Comparison of ENCODE assay signal across 19 cellular contexts in the genomic region with DNA sequence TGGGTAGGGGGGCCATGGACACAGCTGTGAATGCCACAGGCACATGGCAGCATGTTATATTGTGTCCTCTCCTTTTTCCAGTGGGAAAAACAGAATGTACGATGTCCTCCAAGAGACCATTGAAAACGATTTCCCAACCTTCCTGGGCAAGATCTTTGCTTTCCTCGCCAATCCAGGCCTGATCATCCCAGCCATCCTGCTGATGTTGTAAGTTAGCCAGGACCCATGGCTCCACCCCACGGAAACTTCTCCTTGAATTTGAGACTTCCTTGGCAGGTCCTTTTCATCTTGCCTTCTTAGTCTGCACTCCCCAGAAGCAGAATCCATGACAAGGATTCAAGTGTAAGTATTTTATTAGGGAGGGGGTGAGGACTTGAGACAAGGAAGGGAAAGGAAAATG. TPM values are rescaled to one million over a fixed set of nuclear protein-coding genes. Genes with fewer than 3 reads are reported as not detected.
DNase-seq lines count a peak whose midpoint lies in the region; ATAC-seq and TF ChIP-seq lines count a peak whose summit lies in the region.
"Had no signal": no experiment of that assay in that cellular context is flagged by ENCODE, and none has a peak within 500 bp of the region (broad histone marks: within the 10 kb centered on the region; RNA-seq: fewer than 3 reads in every experiment).

No MANE protein-coding gene starts in this region.

- POLR2A ChIA-PET in SK-N-SH (lab: Yijun Ruan, JAX), result no interaction called here

- no peak overlapping the region for H3K9ac ChIP-seq in SK-N-SH
- H3K9ac ChIP-seq: KMS-11 had no signal

- no peak for TF ChIP-seq CTCF in fibroblast of mammary gland (conservative IDR thresholded peaks at IDR 0.05; ENCODE audit: control insufficient read depth, insufficient read depth, low read depth, low read length)
- no peak for TF ChIP-seq CTCF in psoas muscle (IDR thresholded peaks at IDR 0.05)
- TF ChIP-seq CTCF in SK-N-SH (IDR thresholded peaks at IDR 0.05), result no peak

- H2AFZ ChIP-seq in SK-N-SH (ENCODE audit: low read depth), result no peak overlapping the region
- H2AFZ ChIP-seq: PC-9 had no signal

- H3K27me3 ChIP-seq in right cardiac atrium (ENCODE audit: control insufficient read depth, insufficient read depth) (no peaks in the 10 kb centered on the region), psoas muscle (ENCODE audit: insufficient read depth in 3 of 3, low read length in 2 of 3) (no peaks in the 10 kb centered on the region), aorta (ENCODE audit: control insufficient read depth in 1 of 2, insufficient read depth in 2 of 2, low read length in 1 of 2) (no peaks in the 10 kb centered on the region), SK-N-SH (ENCODE audit: insufficient read depth) (no peaks in the 10 kb centered on the region; the same call in 1 of the 2 replicates)
- H3K27me3 ChIP-seq: SJCRH30 had no signal

- H3K4me3 ChIP-seq in fibroblast of mammary gland (ENCODE audit: control insufficient read depth, low read depth, low read length) (no peak overlapping the region), right cardiac atrium (ENCODE audit: low read length) (no peak overlapping the region), psoas muscle (no peak overlapping the region), aorta (ENCODE audit: low read length in 2 of 2) (no peak overlapping the region), SK-N-SH (ENCODE audit: low read depth in 2 of 2, low read length in 1 of 2) (no peak overlapping the region)
- H3K4me3 ChIP-seq: PC-9, SJCRH30 had no signal

- H3K27ac ChIP-seq in right cardiac atrium (ENCODE audit: low read length) (no peak overlapping the region), psoas muscle (no peak overlapping the region), aorta (ENCODE audit: low read depth in 1 of 2, low read length in 2 of 2) (no peak overlapping the region), SK-N-SH (ENCODE audit: low read depth in 2 of 2, low read length in 1 of 2) (no peak overlapping the region)
- H3K27ac ChIP-seq: HL-60, KMS-11, PC-9, RWPE1, SJCRH30 had no signal

- peaks cover 1% of the 10 kb centered on the region for H3K9me3 ChIP-seq in right cardiac atrium (ENCODE audit: control insufficient read depth, low read length)
- no peaks in the 10 kb centered on the region for H3K9me3 ChIP-seq in psoas muscle
- H3K9me3 ChIP-seq in aorta (ENCODE audit: control insufficient read depth, low read length), result peaks cover 7% of the 10 kb centered on the region
- H3K9me3 ChIP-seq in SK-N-SH, result no peaks in the 10 kb centered on the region

- CTCF ChIA-PET in SK-N-SH (lab: Yijun Ruan, JAX), result interaction anchor here (1.1 kb wide), 1 partner anchor 13 kb away, joined by 4 read pairs; no protein-coding TSS in a partner anchor

- intact Hi-C loops in right cardiac atrium (cut with DNase I), result no loop called here
- intact Hi-C loops in psoas muscle (cut with DNase I), result no loop called here
- intact Hi-C loops in aorta (cut with DNase I), result no loop called here

- H3K4me1 ChIP-seq in right cardiac atrium (ENCODE audit: control insufficient read depth, insufficient read depth, low read length) (no peaks in the 10 kb centered on the region), psoas muscle (no peaks in the 10 kb centered on the region), aorta (ENCODE audit: control insufficient read depth in 1 of 2, insufficient read depth in 2 of 2, low read length in 2 of 2) (no peaks in the 10 kb centered on the region), SK-N-SH (ENCODE audit: control insufficient read depth in 1 of 2, insufficient read depth in 2 of 2, low read depth in 1 of 2, low read length in 1 of 2) (no peaks in the 10 kb centered on the region; a peak in 1 of 4 replicates)

- no peaks in the 10 kb centered on the region for H3K79me2 ChIP-seq in SK-N-SH (ENCODE audit: insufficient read depth)

- H3K9me2 ChIP-seq in SK-N-SH, result no peaks in the 10 kb centered on the region

- WGBS in right cardiac atrium, result 58% methylated on average over 4 of the region's 4 CpGs
- 33 to 58% (median 40%) methylated on average over 4 of the region's 4 CpGs for WGBS in psoas muscle, 3 donors
- 66% methylated on average over 4 of the region's 4 CpGs for WGBS in aorta, 2 donors
- 47% methylated on average over 4 of the region's 4 CpGs for WGBS in SK-N-SH (ENCODE audit: low lambda C conversion rate)

- ATAC-seq in right cardiac atrium (peak; percentile 36 to 59), psoas muscle (peak; percentile 17 to 74 (median 64)), aorta (ENCODE audit: low FRiP score) (peak; percentile 69)

- TF ChIP-seq EP300 in SK-N-SH (IDR thresholded peaks at IDR 0.05; ENCODE audit: borderline replicate concordance in 1 of 2, low read depth in 1 of 2, low read length in 1 of 2), result no peak

- no peaks in the 10 kb centered on the region for H4K20me1 ChIP-seq in SK-N-SH (ENCODE audit: insufficient read depth)

- no peaks in the 10 kb centered on the region for H3K36me3 ChIP-seq in psoas muscle (ENCODE audit: insufficient read depth in 1 of 2, low read depth in 1 of 2)
- no peaks in the 10 kb centered on the region for H3K36me3 ChIP-seq in aorta (ENCODE audit: control insufficient read depth in 1 of 2, insufficient read depth in 2 of 2, low read length in 1 of 2)
- H3K36me3 ChIP-seq in SK-N-SH (replicated peaks in 1 of 2; ENCODE audit: control insufficient read depth in 1 of 2, insufficient read depth in 2 of 2, low read length in 1 of 2), result no peaks in the 10 kb centered on the region
- H3K36me3 ChIP-seq: SJCRH30 had no signal

- H3K4me2 ChIP-seq in SK-N-SH, result no peak overlapping the region
- H3K4me2 ChIP-seq: KMS-11, PC-9 had no signal

- no peaks in the 10 kb centered on the region for H3F3A ChIP-seq in SK-N-SH (replicated peaks; ENCODE audit: insufficient read depth)

- peak; percentile 10 for DNase-seq in fibroblast of mammary gland (ENCODE audit: low read depth)
- peak in 2 of 3 donors; percentile 38 to 60 for DNase-seq in right cardiac atrium
- peak; percentile 23 to 73 for DNase-seq in psoas muscle
- DNase-seq in aorta, result peak in 1 of 2 donors; percentile 52
- DNase-seq in GF-D8 (lab: John Stamatoyannopoulos, UW), result no peak
- DNase-seq in activated CD4-positive, alpha-beta T cell treated with anti-CD3 and anti-CD28 coated beads for 1 hour, result no peak
- DNase-seq in SK-N-SH, result no peak
- DNase-seq: ACHN, C1 segment of cervical spinal cord, DMS79 treated with DMSO at 0.1 percent for 48 hours, H9, MV-4-11, NCI-H1694 treated with DMSO at 0.1 percent for 48 hours, NCI-H226, PC-9 had no signal

- TF ChIP-seq RAD21 in SK-N-SH (IDR thresholded peaks at IDR 0.05; ENCODE audit: low read length), result no peak

TF ChIP-seq in SK-N-SH, 30 proteins besides CTCF, POLR2A, EP300 and RAD21:
- TF ChIP-seq MEF2A (IDR thresholded peaks at IDR 0.05; ENCODE audit: borderline replicate concordance, low read depth) (no peak), FOSL2 (IDR thresholded peaks at IDR 0.05; ENCODE audit: borderline replicate concordance, low read depth) (no peak), RFX5 (IDR thresholded peaks at IDR 0.05; ENCODE audit: low read length) (no peak), CHD2 (IDR thresholded peaks at IDR 0.05; ENCODE audit: low read length, partially characterized antibody) (no peak), SIN3A (IDR thresholded peaks at IDR 0.05; ENCODE audit: borderline replicate concordance, low read depth, low read length) (no peak)
- TF ChIP-seq, protein P1, sequence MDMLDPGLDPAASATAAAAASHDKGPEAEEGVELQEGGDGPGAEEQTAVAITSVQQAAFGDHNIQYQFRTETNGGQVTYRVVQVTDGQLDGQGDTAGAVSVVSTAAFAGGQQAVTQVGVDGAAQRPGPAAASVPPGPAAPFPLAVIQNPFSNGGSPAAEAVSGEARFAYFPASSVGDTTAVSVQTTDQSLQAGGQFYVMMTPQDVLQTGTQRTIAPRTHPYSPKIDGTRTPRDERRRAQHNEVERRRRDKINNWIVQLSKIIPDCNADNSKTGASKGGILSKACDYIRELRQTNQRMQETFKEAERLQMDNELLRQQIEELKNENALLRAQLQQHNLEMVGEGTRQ (IDR thresholded peaks at IDR 0.05; ENCODE audit: borderline replicate concordance, low read depth, low read length), result no peak
- TF ChIP-seq, protein P2, sequence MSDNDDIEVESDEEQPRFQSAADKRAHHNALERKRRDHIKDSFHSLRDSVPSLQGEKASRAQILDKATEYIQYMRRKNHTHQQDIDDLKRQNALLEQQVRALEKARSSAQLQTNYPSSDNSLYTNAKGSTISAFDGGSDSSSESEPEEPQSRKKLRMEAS (IDR thresholded peaks at IDR 0.05; ENCODE audit: low read depth), result no peak
- TF ChIP-seq, protein P3, sequence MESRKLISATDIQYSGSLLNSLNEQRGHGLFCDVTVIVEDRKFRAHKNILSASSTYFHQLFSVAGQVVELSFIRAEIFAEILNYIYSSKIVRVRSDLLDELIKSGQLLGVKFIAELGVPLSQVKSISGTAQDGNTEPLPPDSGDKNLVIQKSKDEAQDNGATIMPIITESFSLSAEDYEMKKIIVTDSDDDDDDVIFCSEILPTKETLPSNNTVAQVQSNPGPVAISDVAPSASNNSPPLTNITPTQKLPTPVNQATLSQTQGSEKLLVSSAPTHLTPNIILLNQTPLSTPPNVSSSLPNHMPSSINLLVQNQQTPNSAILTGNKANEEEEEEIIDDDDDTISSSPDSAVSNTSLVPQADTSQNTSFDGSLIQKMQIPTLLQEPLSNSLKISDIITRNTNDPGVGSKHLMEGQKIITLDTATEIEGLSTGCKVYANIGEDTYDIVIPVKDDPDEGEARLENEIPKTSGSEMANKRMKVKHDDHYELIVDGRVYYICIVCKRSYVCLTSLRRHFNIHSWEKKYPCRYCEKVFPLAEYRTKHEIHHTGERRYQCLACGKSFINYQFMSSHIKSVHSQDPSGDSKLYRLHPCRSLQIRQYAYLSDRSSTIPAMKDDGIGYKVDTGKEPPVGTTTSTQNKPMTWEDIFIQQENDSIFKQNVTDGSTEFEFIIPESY (IDR thresholded peaks at IDR 0.05; ENCODE audit: borderline replicate concordance, low read depth), result no peak

RNA-seq across cellular contexts. Expression of a gene that starts 28.2 kb away (rescaled TPM):
- 10 to 100 TPM; 57.9 to 69.2 (median 63.8) TPM for total RNA-seq in right cardiac atrium
- 40.9 TPM for polyA plus RNA-seq in right cardiac atrium
- total RNA-seq in psoas muscle, result 100 to 1,000 TPM in 2 of 4 donors, 10 to 100 TPM in 2; 90.9 to 114 (median 102) TPM
- 100 to 1,000 TPM in 1 of 3 donors, 10 to 100 TPM in 2; 63.2 to 173 (median 84.1) TPM for polyA plus RNA-seq in psoas muscle
- total RNA-seq in aorta, result 10 to 100 TPM; 81.6 to 88.3 TPM
- 100 to 1,000 TPM in 1 of 2 donors, 10 to 100 TPM in 1; 46.8 to 138 TPM for polyA plus RNA-seq in aorta
- polyA plus RNA-seq in SK-N-SH (2012; rRNA removed), result 158 and 218 TPM in 2 replicates
- 111 and 114 TPM in 2 replicates for polyA plus RNA-seq in SK-N-SH (2012; cell fraction: cytosol; rRNA removed)
- polyA plus RNA-seq in SK-N-SH (2012; cell fraction: nucleus; rRNA removed), result 520 and 629 TPM in 2 replicates

RNA-seq across cellular contexts. Expression of a gene that starts 39.8 kb away (rescaled TPM):
- total RNA-seq in right cardiac atrium (100 to 1,000 TPM; 146 to 166 (median 150) TPM), psoas muscle (100 to 1,000 TPM in 2 of 4 donors, 10 to 100 TPM in 2; 58.8 to 153 (median 97.6) TPM), aorta (10 to 100 TPM; 51.4 to 63.1 TPM)
- polyA plus RNA-seq in right cardiac atrium (158 TPM), psoas muscle (100 to 1,000 TPM in 2 of 3 donors, 10 to 100 TPM in 1; 86.0 to 262 (median 166) TPM), aorta (100 to 1,000 TPM in 1 of 2 donors, 10 to 100 TPM in 1; 55.3 to 104 TPM), SK-N-SH (2012; rRNA removed) (233 and 268 TPM in 2 replicates)
- polyA plus RNA-seq in SK-N-SH (2012; cell fraction: cytosol; rRNA removed), result 158 and 196 TPM in 2 replicates
- 526 and 663 TPM in 2 replicates for polyA plus RNA-seq in SK-N-SH (2012; cell fraction: nucleus; rRNA removed)

Comparison
In these comparisons a context has a peak if more than half of its experiments do, and no peak if none do; other contexts are left out.
1. DNase-seq: peak in fibroblast of mammary gland (single experiment), right cardiac atrium (2 of 3) and psoas muscle (2 of 2); none in GF-D8 (single experiment), activated CD4-positive, alpha-beta T cell treated with anti-CD3 and anti-CD28 coated beads for 1 hour (single experiment) and SK-N-SH (single experiment).
2. Peak in every context shown above with its lines, with median percentiles within 50 percentile points of each other: ATAC-seq.